15 cellular contexts compared by ENCODE assay signal in the genomic region with DNA sequence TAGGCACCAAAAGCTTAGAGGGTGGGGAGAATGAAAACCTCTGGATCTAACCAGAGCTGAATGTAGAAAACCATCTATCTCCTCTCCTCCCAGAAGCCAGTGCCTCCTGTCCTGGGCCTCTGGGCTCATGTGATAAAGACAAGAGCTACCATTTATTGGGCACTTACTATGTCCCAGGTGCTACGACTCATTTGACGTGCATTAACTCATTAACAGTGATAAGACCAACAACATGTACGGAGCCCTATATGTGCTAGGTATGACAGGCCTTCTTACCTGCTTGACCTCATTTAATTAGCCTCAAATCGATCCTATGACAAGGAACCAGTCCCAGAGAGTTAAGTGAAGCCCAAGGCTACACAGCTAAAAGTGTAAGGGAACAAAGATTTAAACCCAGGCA. TPM values are rescaled to one million over a fixed set of nuclear protein-coding genes. Genes with fewer than 3 reads are reported as not detected.
A peak's percentile ranks its signal among the peaks of the same experiment; 100 is the strongest.
DNase-seq lines count a peak whose midpoint lies in the region; ATAC-seq and TF ChIP-seq lines count a peak whose summit lies in the region.
"Had no signal": no experiment of that assay in that cellular context is flagged by ENCODE, and none has a peak within 500 bp of the region (broad histone marks: within the 10 kb centered on the region; RNA-seq: fewer than 3 reads in every experiment).

No MANE protein-coding gene starts in this region.

- H3K4me1 ChIP-seq in right lobe of liver (peaks cover 0 to 50% (median 22%) of the 10 kb centered on the region in 4 donors), stomach (peaks cover 74 to 98% (median 90%) of the 10 kb centered on the region in 4 donors)

- H3K9me3 ChIP-seq in right lobe of liver (no peaks in the 10 kb centered on the region), stomach (no peaks in the 10 kb centered on the region)
- H3K9me3 ChIP-seq: psoas muscle had no signal

- TF ChIP-seq EP300 in stomach (IDR thresholded peaks at IDR 0.05): no peak

- TF ChIP-seq CTCF in activated CD8-positive, alpha-beta T cell treated with anti-CD3 and anti-CD28 coated beads for 36 hours (IDR thresholded peaks at IDR 0.05): no peak
- TF ChIP-seq CTCF in right lobe of liver (IDR thresholded peaks at IDR 0.05) (no peak), stomach (IDR thresholded peaks at IDR 0.05) (no peak)

- H3K27ac Mint-ChIP-seq in activated CD4-positive, alpha-beta T cell treated with anti-CD3 and anti-CD28 coated beads for 36 hours: peak overlapping the region; percentile 78
- H3K27ac Mint-ChIP-seq in activated CD8-positive, alpha-beta T cell treated with anti-CD3 and anti-CD28 coated beads for 36 hours: peak overlapping the region; percentile 80

- no peak for DNase-seq in activated CD4-positive, alpha-beta T cell treated with anti-CD3 and anti-CD28 coated beads for 36 hours
- DNase-seq in activated CD4-positive, alpha-beta T cell treated with anti-CD3 and anti-CD28 coated beads, Interleukin-2, amount 50 U/mL, for 48 hours: no peak
- no peak for DNase-seq in activated CD8-positive, alpha-beta T cell treated with anti-CD3 and anti-CD28 coated beads for 36 hours
- DNase-seq in right lobe of liver (no peak), stomach (no peak), ecto neural progenitor cell (ENCODE audit: low spot score) (no peak), AG20443 (ENCODE audit: low spot score) (no peak)
- DNase-seq: activated CD8-positive, alpha-beta memory T cell treated with anti-CD3 and anti-CD28 coated beads, Interleukin-2, amount 50 U/mL, for 48 hours; hypothalamus; mammary epithelial cell; NCI-H1105; PC-9; psoas muscle; stimulated activated CD4-positive, alpha-beta T cell treated with anti-CD3 and anti-CD28 coated beads, Interleukin-4, amount 100 ng/mL, for 4 hours had no signal

- H3K4me1 Mint-ChIP-seq in activated CD4-positive, alpha-beta T cell treated with anti-CD3 and anti-CD28 coated beads for 36 hours: peaks cover 93% of the 10 kb centered on the region
- H3K4me1 Mint-ChIP-seq in activated CD8-positive, alpha-beta T cell treated with anti-CD3 and anti-CD28 coated beads for 36 hours (ENCODE audit: low read depth): peaks cover 93% of the 10 kb centered on the region

- TF ChIP-seq POLR2A in right lobe of liver (IDR thresholded peaks at IDR 0.05): no peak
- no peak for TF ChIP-seq POLR2A in stomach (IDR thresholded peaks at IDR 0.05)

- ATAC-seq in activated CD4-positive, alpha-beta T cell treated with anti-CD3 and anti-CD28 coated beads for 36 hours: no peak
- no peak for ATAC-seq in activated CD8-positive, alpha-beta T cell treated with anti-CD3 and anti-CD28 coated beads for 36 hours
- ATAC-seq in right lobe of liver (no peak), GM18502 (IDR thresholded peaks at IDR 0.05; ENCODE audit: poor library complexity, unreplicated experiment) (no peak)
- ATAC-seq: psoas muscle had no signal

- H3K36me3 Mint-ChIP-seq in activated CD4-positive, alpha-beta T cell treated with anti-CD3 and anti-CD28 coated beads for 36 hours (ENCODE audit: low read depth): peaks cover 31% of the 10 kb centered on the region
- H3K36me3 Mint-ChIP-seq in activated CD8-positive, alpha-beta T cell treated with anti-CD3 and anti-CD28 coated beads for 36 hours (ENCODE audit: low read depth): peaks cover 36% of the 10 kb centered on the region

- CTCF ChIA-PET in activated CD4-positive, alpha-beta T cell treated with anti-CD3 and anti-CD28 coated beads for 36 hours (lab: Charles Lee): interaction anchor here (1.1 to 2.2 kb wide), 6 partner anchors 15 to 98 kb away, joined by 3 to 8 read pairs (median 5); no protein-coding TSS in a partner anchor
- CTCF ChIA-PET in activated CD8-positive, alpha-beta T cell treated with anti-CD3 and anti-CD28 coated beads for 36 hours (lab: Charles Lee): interaction anchor here (0.8 to 1.7 kb wide), 10 partner anchors 10 to 188 kb away, joined by 3 to 10 read pairs (median 3); no protein-coding TSS in a partner anchor

- intact Hi-C loops in activated CD4-positive, alpha-beta T cell treated with anti-CD3 and anti-CD28 coated beads for 36 hours (cut with DNase I, micrococcal nuclease): loop anchor here in 1 of 2 experiments (5.0 kb wide), 1 partner anchor 73 kb away; no protein-coding TSS in a partner anchor
- intact Hi-C loops in activated CD8-positive, alpha-beta T cell treated with anti-CD3 and anti-CD28 coated beads for 36 hours (cut with micrococcal nuclease): no loop called here
- intact Hi-C loops in right lobe of liver (cut with DNase I): no loop called here
- intact Hi-C loops in stomach (cut with DNase I; ENCODE audit: low total_unique reads): no loop called here

- H3K4me3 Mint-ChIP-seq in activated CD4-positive, alpha-beta T cell treated with anti-CD3 and anti-CD28 coated beads for 36 hours: no peak overlapping the region
- no peak overlapping the region for H3K4me3 Mint-ChIP-seq in activated CD8-positive, alpha-beta T cell treated with anti-CD3 and anti-CD28 coated beads for 36 hours

- no peaks in the 10 kb centered on the region for H3K9me3 Mint-ChIP-seq in activated CD4-positive, alpha-beta T cell treated with anti-CD3 and anti-CD28 coated beads for 36 hours (ENCODE audit: low read depth)
- no peaks in the 10 kb centered on the region for H3K9me3 Mint-ChIP-seq in activated CD8-positive, alpha-beta T cell treated with anti-CD3 and anti-CD28 coated beads for 36 hours

- H3K27me3 Mint-ChIP-seq in activated CD4-positive, alpha-beta T cell treated with anti-CD3 and anti-CD28 coated beads for 36 hours: no peaks in the 10 kb centered on the region
- no peaks in the 10 kb centered on the region for H3K27me3 Mint-ChIP-seq in activated CD8-positive, alpha-beta T cell treated with anti-CD3 and anti-CD28 coated beads for 36 hours

- no peak overlapping the region for H3K4me3 ChIP-seq in right lobe of liver
- H3K4me3 ChIP-seq in stomach: no peak overlapping the region
- H3K4me3 ChIP-seq: PC-9, psoas muscle had no signal

- no peaks in the 10 kb centered on the region for H3K27me3 ChIP-seq in right lobe of liver
- H3K27me3 ChIP-seq in stomach: no peaks in the 10 kb centered on the region

- H3K36me3 ChIP-seq in right lobe of liver: no peaks in the 10 kb centered on the region
- H3K36me3 ChIP-seq in stomach: peaks cover 0 to 7% (median 0%) of the 10 kb centered on the region in 4 donors

- POLR2A ChIA-PET in activated CD4-positive, alpha-beta T cell treated with anti-CD3 and anti-CD28 coated beads for 36 hours (lab: Charles Lee): interaction anchor here (0.6 kb wide), 2 partner anchors 87 to 142 kb away, joined by 3 read pairs; no protein-coding TSS in a partner anchor
- POLR2A ChIA-PET in activated CD8-positive, alpha-beta T cell treated with anti-CD3 and anti-CD28 coated beads for 36 hours (lab: Charles Lee): interaction anchor here (1.0 to 15.0 kb wide), 5 partner anchors 16 to 132 kb away, joined by 3 to 213 read pairs (median 5); partner anchors contain the start of gene CAPZB

- WGBS in right lobe of liver (ENCODE audit: insufficient coverage, low coverage, low lambda C conversion rate, missing lambda C conversion rate): 90% methylated on average over 4 of the region's 4 CpGs
- WGBS in stomach, 5 donors: 79 to 94% (median 85%) methylated on average over 4 of the region's 4 CpGs

- H3K27ac ChIP-seq in right lobe of liver: peak overlapping the region in 2 of 3 donors; percentile 56 to 91
- H3K27ac ChIP-seq in stomach: peak overlapping the region; percentile 33 to 85 (median 78)
- H3K27ac ChIP-seq: PC-9, psoas muscle had no signal

RNA-seq across cellular contexts. Expression of gene CAPZB, which starts 19.7 kb away (rescaled TPM):
- total RNA-seq in activated CD4-positive, alpha-beta T cell treated with anti-CD3 and anti-CD28 coated beads for 36 hours: 100 to 1,000 TPM; 320 to 346 TPM
- 100 to 1,000 TPM; 335 to 340 TPM for total RNA-seq in activated CD8-positive, alpha-beta T cell treated with anti-CD3 and anti-CD28 coated beads for 36 hours
- total RNA-seq in right lobe of liver (100 to 1,000 TPM in 1 of 6 experiments, 10 to 100 TPM in 5; 53.5 to 117 (median 88.0) TPM), stomach (100 to 1,000 TPM in 3 of 5 donors, 10 to 100 TPM in 2; 84.9 to 246 (median 112) TPM)
- polyA plus RNA-seq in stomach: 100 to 1,000 TPM; 188 to 345 (median 256) TPM
